Comparison of ENCODE assay signal across 9 cellular contexts in the genomic region with DNA sequence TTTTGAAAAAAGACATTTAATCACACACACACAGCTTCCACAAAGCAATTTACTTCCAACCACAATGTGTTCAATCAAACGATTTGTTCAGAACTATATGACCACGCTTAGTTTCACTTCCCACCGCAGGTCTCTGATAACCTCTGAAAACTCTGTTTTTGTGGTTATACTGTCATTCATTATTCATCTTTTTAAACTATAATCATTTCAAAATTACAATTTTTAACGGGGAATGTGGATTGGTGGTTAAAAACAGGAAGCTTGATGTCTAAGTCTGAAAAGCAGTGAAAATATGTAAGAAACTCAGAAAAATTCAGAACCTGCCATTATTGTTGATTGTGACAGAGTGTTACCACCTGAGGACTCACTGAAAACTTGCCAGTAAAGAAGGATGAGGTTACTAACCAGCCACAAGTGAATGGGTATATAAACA. TPM values are rescaled to one million over a fixed set of nuclear protein-coding genes. Genes with fewer than 3 reads are reported as not detected.
DNase-seq lines count a peak whose midpoint lies in the region; ATAC-seq and TF ChIP-seq lines count a peak whose summit lies in the region.
"Had no signal": no experiment of that assay in that cellular context is flagged by ENCODE, and none has a peak within 500 bp of the region (broad histone marks: within the 10 kb centered on the region; RNA-seq: fewer than 3 reads in every experiment).

No MANE protein-coding gene starts in this region.

- no peaks in the 10 kb centered on the region for H3K4me1 ChIP-seq in smooth muscle cell (ENCODE audit: low read depth)

- no peak overlapping the region for H3K9ac ChIP-seq in smooth muscle cell (ENCODE audit: low read depth)

- no peak overlapping the region for H3K27ac ChIP-seq in smooth muscle cell (ENCODE audit: low read depth)

- ATAC-seq in GM18499 (IDR thresholded peaks at IDR 0.05; ENCODE audit: insufficient read depth, unreplicated experiment) = peak; percentile 76
- peak; percentile 79 for ATAC-seq in HG02870 (IDR thresholded peaks at IDR 0.05; ENCODE audit: unreplicated experiment)

- H3F3A ChIP-seq in smooth muscle cell (ENCODE audit: low read depth) = no peaks in the 10 kb centered on the region

- peak; percentile 13 for DNase-seq in SK-MEL-5 (ENCODE audit: low read depth, low spot score)
- peak; percentile 66 for DNase-seq in glomerular visceral epithelial cell (ENCODE audit: extremely low spot score)
- DNase-seq in smooth muscle cell (lab: John Stamatoyannopoulos, UW; ENCODE audit: unreplicated experiment) = no peak
- DNase-seq in lower leg skin (ENCODE audit: low spot score in 2 of 2) = no peak
- no peak for DNase-seq in COR-L47 (lab: John Stamatoyannopoulos, UW)
- no peak for DNase-seq in islet precursor cell

- H3K4me3 ChIP-seq in smooth muscle cell (no peak overlapping the region), lower leg skin (ENCODE audit: low read depth, poor library complexity, severe bottlenecking) (no peak overlapping the region)

- TF ChIP-seq CTCF in smooth muscle cell (IDR thresholded peaks at IDR 0.05; ENCODE audit: borderline replicate concordance, insufficient read depth, poor library complexity, severe bottlenecking) = no peak
- TF ChIP-seq CTCF in lower leg skin (IDR thresholded peaks at IDR 0.05) = no peak

- TF ChIP-seq POLR2A in lower leg skin (IDR thresholded peaks at IDR 0.05) = no peak

- in situ Hi-C loops in SK-MEL-5 (cut with HindIII; ENCODE audit: low pct_unique_long_range_greater_than_20kb, low sequenced_read_pairs) = no loop called here

- H4K20me1 ChIP-seq in smooth muscle cell (ENCODE audit: low read depth) = no peaks in the 10 kb centered on the region

- WGBS in smooth muscle cell (ENCODE audit: low lambda C conversion rate) = 78% methylated on average over 4 of the region's 4 CpGs
- 67 to 81% methylated on average over 4 of the region's 4 CpGs for WGBS in lower leg skin, 2 donors

- no peaks in the 10 kb centered on the region for H3K9me3 ChIP-seq in smooth muscle cell (replicated peaks; ENCODE audit: low read depth)

- no peak overlapping the region for H2AFZ ChIP-seq in smooth muscle cell (ENCODE audit: low read depth)

- H3K79me2 ChIP-seq in smooth muscle cell (ENCODE audit: low read depth) = no peaks in the 10 kb centered on the region

- peaks cover 14% of the 10 kb centered on the region for H3K27me3 ChIP-seq in smooth muscle cell (ENCODE audit: low read depth)

- no peak overlapping the region for H3K4me2 ChIP-seq in smooth muscle cell

- no peaks in the 10 kb centered on the region for H3K36me3 ChIP-seq in smooth muscle cell (ENCODE audit: low read depth)

- intact Hi-C loops in lower leg skin (cut with DNase I; ENCODE audit: low total_unique reads) = no loop called here

RNA-seq across cellular contexts. Expression of gene TMEM174, which starts 12.7 kb away (rescaled TPM):
- not detected in 2 replicates for total RNA-seq in SK-MEL-5 (2014; rRNA removed; shearing (Covaris generic))
- polyA plus RNA-seq in SK-MEL-5 (2015; cell fraction: cytosol; rRNA removed) = not detected in 2 replicates
- not detected in 2 replicates for polyA plus RNA-seq in SK-MEL-5 (2015; cell fraction: nucleus; rRNA removed)
- total RNA-seq in smooth muscle cell (not detected in 2 replicates), lower leg skin (not detected)
- not detected in 2 replicates for polyA plus RNA-seq in smooth muscle cell
- total RNA-seq: cerebellum had no signal

RNA-seq across cellular contexts. Expression of gene TMEM171, which starts 39.9 kb away (rescaled TPM):
- 4.6 and 4.8 TPM in 2 replicates for total RNA-seq in SK-MEL-5 (2014; rRNA removed; shearing (Covaris generic))
- 3.7 and 8.6 TPM in 2 replicates for polyA plus RNA-seq in SK-MEL-5 (2015; cell fraction: cytosol; rRNA removed)
- polyA plus RNA-seq in SK-MEL-5 (2015; cell fraction: nucleus; rRNA removed) = 2.9 and 5.0 TPM in 2 replicates
- total RNA-seq in smooth muscle cell (not detected in 2 replicates), lower leg skin (1 to 10 TPM in 2 of 4 donors, under 1 TPM in 1, not detected in 1; 0.25 to 1.5 (median 1.3) TPM)
- 0.54 and 0.89 TPM in 2 replicates for polyA plus RNA-seq in smooth muscle cell

Comparison
In these comparisons a context has a peak if more than half of its experiments do, and no peak if none do; other contexts are left out.
1. DNase-seq: peak in SK-MEL-5 (single experiment) and glomerular visceral epithelial cell (single experiment); none in smooth muscle cell (single experiment), lower leg skin (0 of 2), COR-L47 (single experiment) and islet precursor cell (single experiment).